Comparison of ENCODE assay signal across 8 cellular contexts in genomic region chr12:7645395-7646177, GRCh38. TPM values are rescaled to one million over a fixed set of nuclear protein-coding genes. Genes with fewer than 3 reads are reported as not detected.
DNase-seq lines count a peak whose midpoint lies in the region; ATAC-seq and TF ChIP-seq lines count a peak whose summit lies in the region.

No MANE protein-coding gene starts in this region.

- TF ChIP-seq CTCF in AG04450 (IDR thresholded peaks at IDR 0.05; ENCODE audit: low read depth, low read length): peak; percentile 89
- peak; percentile 61 to 93 (median 74) for TF ChIP-seq CTCF in body of pancreas (IDR thresholded peaks at IDR 0.05)
- peak; percentile 91 for TF ChIP-seq CTCF in upper lobe of right lung (IDR thresholded peaks at IDR 0.05)

- H3K27me3 ChIP-seq in AG04450 (ENCODE audit: control insufficient read depth, insufficient read depth, low read length) (no peaks in the 10 kb centered on the region), body of pancreas (no peaks in the 10 kb centered on the region), upper lobe of right lung (no peaks in the 10 kb centered on the region)

- H3K4me3 ChIP-seq in AG04450 (ENCODE audit: low read depth, low read length) (no peak overlapping the region), body of pancreas (no peak overlapping the region), upper lobe of right lung (no peak overlapping the region)

- DNase-seq in AG04450 (ENCODE audit: low read depth, low spot score) (no peak), Daoy (ENCODE audit: low read depth) (peak; percentile 21), NCI-H1048 (lab: John Stamatoyannopoulos, UW) (peak; percentile 41), body of pancreas (peak; percentile 25 to 51 (median 40)), left kidney (ENCODE audit: low read depth, low spot score) (peak; percentile 61), upper lobe of right lung (no peak)
- no peak for DNase-seq in effector CD4-positive, alpha-beta T cell

- 14 to 15% methylated on average over 8 of the region's 8 CpGs for WGBS in body of pancreas, 2 donors

- H3K36me3 ChIP-seq in body of pancreas (replicated peaks in 1 of 2; ENCODE audit: insufficient read depth in 1 of 2, low read depth in 2 of 2) (no peaks in the 10 kb centered on the region), upper lobe of right lung (no peaks in the 10 kb centered on the region)

- POLR2A ChIA-PET in AG04450 (lab: Yijun Ruan, JAX): no interaction called here

- peaks cover 8% of the 10 kb centered on the region for H3K4me1 ChIP-seq in body of pancreas
- H3K4me1 ChIP-seq in upper lobe of right lung: no peaks in the 10 kb centered on the region

- peak overlapping the region; percentile 21 for H3K27ac ChIP-seq in AG04450 (ENCODE audit: low read depth, low read length)
- H3K27ac ChIP-seq in body of pancreas: no peak overlapping the region
- no peak overlapping the region for H3K27ac ChIP-seq in upper lobe of right lung

- ATAC-seq in body of pancreas (no peak), upper lobe of right lung (peak; percentile 64), GM18858 (IDR thresholded peaks at IDR 0.05; ENCODE audit: unreplicated experiment) (no peak)

- TF ChIP-seq POLR2A in body of pancreas (IDR thresholded peaks at IDR 0.05): no peak

- intact Hi-C loops in body of pancreas (cut with DNase I) (no loop called here), upper lobe of right lung (cut with DNase I) (no loop called here)

- CTCF ChIA-PET in AG04450 (lab: Charles Lee): interaction anchor here (0.7 to 1.2 kb wide), 3 partner anchors 8 to 166 kb away, joined by 3 to 4 read pairs (median 3); no protein-coding TSS in a partner anchor

- H3K9me3 ChIP-seq in AG04450 (ENCODE audit: control insufficient read depth, insufficient read depth, low read length) (no peaks in the 10 kb centered on the region), body of pancreas (no peaks in the 10 kb centered on the region), upper lobe of right lung (no peaks in the 10 kb centered on the region)

RNA-seq across cellular contexts. Expression of gene APOBEC1, which starts 20.1 kb away (rescaled TPM):
- polyA plus RNA-seq in AG04450 (2011; rRNA removed): not detected in 2 replicates
- not detected in 2 replicates for polyA minus RNA-seq in AG04450 (2011; rRNA and poly(A)+ RNA removed)
- not detected in 2 replicates for total RNA-seq in Daoy (2014; rRNA removed; shearing (Covaris generic))
- total RNA-seq in body of pancreas (under 1 TPM in 1 of 2 donors, not detected in 1; 0.52 TPM), upper lobe of right lung (not detected)

RNA-seq across cellular contexts. Expression of gene GDF3, which starts 50.0 kb away (rescaled TPM):
- polyA plus RNA-seq in AG04450 (2011; rRNA removed): not detected in 2 replicates
- polyA minus RNA-seq in AG04450 (2011; rRNA and poly(A)+ RNA removed): not detected in 2 replicates
- total RNA-seq in Daoy (2014; rRNA removed; shearing (Covaris generic)): not detected in 2 replicates
- total RNA-seq in body of pancreas (not detected), upper lobe of right lung (0.32 TPM)

Comparison
In these comparisons a context has a peak if more than half of its experiments do, and no peak if none do; other contexts are left out.
1. DNase-seq: peak in Daoy (single experiment), NCI-H1048 (single experiment), body of pancreas (4 of 4) and left kidney (single experiment); none in AG04450 (single experiment), upper lobe of right lung (single experiment) and effector CD4-positive, alpha-beta T cell (single experiment).
2. Peak in every context shown above with its lines, with median percentiles within 50 percentile points of each other: CTCF ChIP-seq.